In the genomic region with DNA sequence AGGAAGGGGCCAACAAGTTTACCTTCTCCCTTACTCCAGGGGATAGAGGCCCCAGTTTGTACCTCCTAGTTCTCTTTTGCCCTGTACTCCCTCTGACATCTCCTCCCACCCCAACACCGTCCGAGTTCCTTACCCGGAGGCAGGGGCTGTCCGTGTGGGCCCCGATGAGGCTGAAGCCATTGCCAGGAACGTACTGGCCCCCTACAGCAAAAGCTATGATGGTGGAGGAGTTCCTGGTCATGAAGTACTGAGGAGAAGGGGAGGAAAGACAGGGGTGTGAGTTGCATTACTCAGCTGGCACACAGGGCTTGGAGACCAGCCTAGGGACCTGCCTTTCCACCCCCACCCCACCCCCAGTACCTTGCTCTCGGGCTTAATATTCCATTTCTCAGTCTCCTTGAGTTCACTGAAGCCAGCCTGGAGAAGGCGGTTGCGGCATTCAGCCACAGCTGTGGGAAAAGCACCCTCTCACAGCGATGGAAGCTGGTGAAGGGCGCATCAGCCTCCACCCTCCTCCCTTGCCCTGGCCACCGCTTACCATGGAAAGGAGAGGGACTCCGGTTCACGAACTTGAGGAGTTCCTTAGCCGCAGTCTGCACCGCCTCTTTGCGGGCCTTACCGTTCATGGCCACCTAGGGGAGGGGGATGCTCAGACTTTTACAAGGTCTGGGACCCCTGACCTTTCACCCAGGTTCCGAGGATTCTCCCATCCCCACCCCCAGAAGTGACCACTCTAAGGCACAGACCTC, we compare ENCODE assay signal across 1 cellular context.
TF ChIP-seq lines count a peak whose summit lies in the region.

No MANE protein-coding gene starts in this region.

TF ChIP-seq in endothelial cell of umbilical vein, 7 proteins besides CTCF, POLR2A, EP300 and RAD21:
- TF ChIP-seq POLR2AphosphoS5 (IDR thresholded peaks at IDR 0.05; ENCODE audit: insufficient read depth, low read depth, low read length) (no peak), FOS (IDR thresholded peaks at IDR 0.05; ENCODE audit: borderline replicate concordance, insufficient read depth, low read length) (no peak), GATA2 (IDR thresholded peaks at IDR 0.05; ENCODE audit: insufficient read depth, insufficient read length, low read depth, low read length) (no peak), JUN (IDR thresholded peaks at IDR 0.05; ENCODE audit: borderline replicate concordance, insufficient read depth, insufficient read length, low read depth) (no peak), MAX (IDR thresholded peaks at IDR 0.05; ENCODE audit: insufficient read depth, insufficient read length) (no peak), EZH2 (IDR thresholded peaks at IDR 0.05; ENCODE audit: borderline replicate concordance, low read depth, low read length, severe bottlenecking) (no peak), MYC (IDR thresholded peaks at IDR 0.05; ENCODE audit: low read depth, low read length) (no peak)
